Comparison of ENCODE assay signal across 18 cellular contexts in genomic region chr2:163466583-163466982, GRCh38.
DNase-seq lines count a peak whose midpoint lies in the region; ATAC-seq and TF ChIP-seq lines count a peak whose summit lies in the region.
"Had no signal": no experiment of that assay in that cellular context is flagged by ENCODE, and none has a peak within 500 bp of the region (broad histone marks: within the 10 kb centered on the region; RNA-seq: fewer than 3 reads in every experiment).

No MANE protein-coding gene starts in this region.

- peaks cover 67% of the 10 kb centered on the region for H3K4me1 Mint-ChIP-seq in brain
- H3K4me1 Mint-ChIP-seq in activated CD4-positive, alpha-beta T cell treated with anti-CD3 and anti-CD28 coated beads, Interleukin-2, amount 10 ng/mL, durations not matched to agents 7 days and 5 days, result no peaks in the 10 kb centered on the region
- H3K4me1 Mint-ChIP-seq: IgD-negative memory B cell had no signal

- no peak for TF ChIP-seq CTCF in NB4 (IDR thresholded peaks at IDR 0.05; ENCODE audit: low read depth, low read length)
- no peak for TF ChIP-seq CTCF in brain (conservative IDR thresholded peaks at IDR 0.05)

- peak; percentile 51 for DNase-seq in NCI-H82 (lab: John Stamatoyannopoulos, UW)
- no peak for DNase-seq in NCI-H82 treated with DMSO at 0.1 percent for 48 hours (lab: John Stamatoyannopoulos, UW; ENCODE audit: unreplicated experiment)
- DNase-seq in NB4 (ENCODE audit: low read depth), result peak; percentile 57
- peak; percentile 66 for DNase-seq in retina
- no peak for DNase-seq in NCI-H1436 treated with DMSO at 0.1 percent for 48 hours (lab: John Stamatoyannopoulos, UW)
- DNase-seq in activated CD4-positive, alpha-beta T cell treated with anti-CD3 and anti-CD28 coated beads, Interleukin-2, amount 10 ng/mL, durations not matched to agents 7 days and 5 days, result no peak
- DNase-seq: DND-41, GDM1, Kasumi-1, MM.1S, NCI-H2029 treated with DMSO at 0.1 percent for 48 hours, NCI-H345, SHP77 treated with DMSO at 0.1 percent for 48 hours had no signal

- TF ChIP-seq POLR2A in NB4 (IDR thresholded peaks at IDR 0.05; ENCODE audit: extremely low read depth, insufficient read length), result no peak

- no peaks in the 10 kb centered on the region for H3K36me3 Mint-ChIP-seq in brain
- H3K36me3 Mint-ChIP-seq in activated CD4-positive, alpha-beta T cell treated with anti-CD3 and anti-CD28 coated beads, Interleukin-2, amount 10 ng/mL, durations not matched to agents 7 days and 5 days (ENCODE audit: low read depth), result no peaks in the 10 kb centered on the region
- H3K36me3 Mint-ChIP-seq: IgD-negative memory B cell had no signal

- CTCF ChIA-PET in activated CD4-positive, alpha-beta T cell treated with anti-CD3 and anti-CD28 coated beads, Interleukin-2, amount 10 ng/mL, durations not matched to agents 7 days and 5 days (lab: Charles Lee), result no interaction called here

- H3K27me3 Mint-ChIP-seq in brain, result no peaks in the 10 kb centered on the region
- no peaks in the 10 kb centered on the region for H3K27me3 Mint-ChIP-seq in activated CD4-positive, alpha-beta T cell treated with anti-CD3 and anti-CD28 coated beads, Interleukin-2, amount 10 ng/mL, durations not matched to agents 7 days and 5 days
- H3K27me3 Mint-ChIP-seq: IgD-negative memory B cell had no signal

- H3K4me3 Mint-ChIP-seq in brain, result peak overlapping the region in 3 of 5 experiments; percentile 67 to 77 (median 68)
- no peak overlapping the region for H3K4me3 Mint-ChIP-seq in activated CD4-positive, alpha-beta T cell treated with anti-CD3 and anti-CD28 coated beads, Interleukin-2, amount 10 ng/mL, durations not matched to agents 7 days and 5 days
- H3K4me3 Mint-ChIP-seq: IgD-negative memory B cell had no signal

- ATAC-seq in GM19351 (IDR thresholded peaks at IDR 0.05; ENCODE audit: unreplicated experiment), result no peak
- ATAC-seq: GM12878 had no signal

- POLR2A ChIA-PET in activated CD4-positive, alpha-beta T cell treated with anti-CD3 and anti-CD28 coated beads, Interleukin-2, amount 10 ng/mL, durations not matched to agents 7 days and 5 days (lab: Charles Lee), result no interaction called here

- H3K27ac Mint-ChIP-seq in brain, result peak overlapping the region in 4 of 5 experiments; percentile 6 to 81 (median 36)
- H3K27ac Mint-ChIP-seq in activated CD4-positive, alpha-beta T cell treated with anti-CD3 and anti-CD28 coated beads, Interleukin-2, amount 10 ng/mL, durations not matched to agents 7 days and 5 days, result no peak overlapping the region
- H3K27ac Mint-ChIP-seq: IgD-negative memory B cell had no signal

- H3K4me3 ChIP-seq in NB4 (ENCODE audit: low read depth, low read length), result no peak overlapping the region
- H3K4me3 ChIP-seq: GM12878, HAP-1 had no signal

- H3K9me3 Mint-ChIP-seq in brain, result no peaks in the 10 kb centered on the region
- H3K9me3 Mint-ChIP-seq in activated CD4-positive, alpha-beta T cell treated with anti-CD3 and anti-CD28 coated beads, Interleukin-2, amount 10 ng/mL, durations not matched to agents 7 days and 5 days, result no peaks in the 10 kb centered on the region
- H3K9me3 Mint-ChIP-seq: IgD-negative memory B cell had no signal

Comparison
In these comparisons a context has a peak if more than half of its experiments do, and no peak if none do; other contexts are left out.
1. DNase-seq: peak in NCI-H82 (single experiment), NB4 (single experiment) and retina (single experiment); none in NCI-H82 treated with DMSO at 0.1 percent for 48 hours (single experiment), NCI-H1436 treated with DMSO at 0.1 percent for 48 hours (single experiment) and activated CD4-positive, alpha-beta T cell treated with anti-CD3 and anti-CD28 coated beads, Interleukin-2, amount 10 ng/mL, durations not matched to agents 7 days and 5 days (single experiment).